ENCODE assay signal across 9 cellular contexts in genomic region chr5:66010476-66010875, GRCh38.
DNase-seq lines count a peak whose midpoint lies in the region; ATAC-seq, FAIRE-seq and TF ChIP-seq lines count a peak whose summit lies in the region.
"Had no signal": no experiment of that assay in that cellular context is flagged by ENCODE, and none has a peak within 500 bp of the region (broad histone marks: within the 10 kb centered on the region; RNA-seq: fewer than 3 reads in every experiment).

No MANE protein-coding gene starts in this region.

- H3K36me3 Mint-ChIP-seq in natural killer cell treated with Interleukin-12 subunit alpha and Interleukin-12 subunit beta and Interleukin-15 and Interleukin-18, amount 100 ng/mL, for 72 hours: peaks cover 6% of the 10 kb centered on the region

- FAIRE-seq in GM12891 (lab: Jason Lieb, UNC): peak; percentile 67

- peak overlapping the region; percentile 8 for H3K4me3 Mint-ChIP-seq in natural killer cell treated with Interleukin-12 subunit alpha and Interleukin-12 subunit beta and Interleukin-15 and Interleukin-18, amount 100 ng/mL, for 72 hours

- DNase-seq in GM12891 (ENCODE audit: insufficient read length, low spot score): no peak
- peak; percentile 21 for DNase-seq in amniotic epithelial cell (ENCODE audit: low read depth)
- no peak for DNase-seq in natural killer cell treated with Interleukin-12 subunit alpha and Interleukin-12 subunit beta and Interleukin-15 and Interleukin-18, amount 100 ng/mL, for 72 hours (ENCODE audit: low spot score)
- no peak for DNase-seq in hepatic stellate cell (ENCODE audit: low spot score)
- no peak for DNase-seq in NCI-H2107 treated with DMSO at 0.1 percent for 48 hours (lab: John Stamatoyannopoulos, UW; ENCODE audit: unreplicated experiment)
- DNase-seq: islet precursor cell, T1000 had no signal

- H3K4me1 Mint-ChIP-seq in natural killer cell treated with Interleukin-12 subunit alpha and Interleukin-12 subunit beta and Interleukin-15 and Interleukin-18, amount 100 ng/mL, for 72 hours (ENCODE audit: low read depth in 2 of 2): peaks cover 24 to 28% of the 10 kb centered on the region in 2 donors

- H3K27me3 Mint-ChIP-seq in natural killer cell treated with Interleukin-12 subunit alpha and Interleukin-12 subunit beta and Interleukin-15 and Interleukin-18, amount 100 ng/mL, for 72 hours: no peaks in the 10 kb centered on the region

- no peaks in the 10 kb centered on the region for H3K9me3 Mint-ChIP-seq in natural killer cell treated with Interleukin-12 subunit alpha and Interleukin-12 subunit beta and Interleukin-15 and Interleukin-18, amount 100 ng/mL, for 72 hours

- TF ChIP-seq POLR2A in GM12891 (IDR thresholded peaks at IDR 0.05; ENCODE audit: low read depth, low read length): no peak

- ATAC-seq in HG03378 (IDR thresholded peaks at IDR 0.05; ENCODE audit: unreplicated experiment) (peak; percentile 72), HG03354 (IDR thresholded peaks at IDR 0.05; ENCODE audit: poor library complexity, severe bottlenecking, unreplicated experiment) (no peak)
- peak in 1 of 2 donors; percentile 61 for ATAC-seq in natural killer cell treated with Interleukin-12 subunit alpha and Interleukin-12 subunit beta and Interleukin-15 and Interleukin-18, amount 100 ng/mL, for 72 hours

- peak overlapping the region in 1 of 2 donors; percentile 40 for H3K27ac Mint-ChIP-seq in natural killer cell treated with Interleukin-12 subunit alpha and Interleukin-12 subunit beta and Interleukin-15 and Interleukin-18, amount 100 ng/mL, for 72 hours

TF ChIP-seq in GM12891, 5 proteins besides CTCF, POLR2A, EP300 and RAD21:
- TF ChIP-seq POU2F2 (IDR thresholded peaks at IDR 0.05; ENCODE audit: low read depth, low read length) (no peak), PAX5 (IDR thresholded peaks at IDR 0.05; ENCODE audit: insufficient read depth, low read length, severe bottlenecking) (no peak), SPI1 (IDR thresholded peaks at IDR 0.05; ENCODE audit: low read depth, low read length) (no peak), POLR2AphosphoS5 (IDR thresholded peaks at IDR 0.05; ENCODE audit: low read depth, low read length) (no peak), TAF1 (IDR thresholded peaks at IDR 0.05; ENCODE audit: low read depth, low read length) (no peak)
TF ChIP-seq in GM12891: peak in this region for 0.
